Comparison of ENCODE assay signal across 13 cellular contexts in genomic region chr4:89300490-89300889, GRCh38. TPM values are rescaled to one million over a fixed set of nuclear protein-coding genes. Genes with fewer than 3 reads are reported as not detected.
DNase-seq lines count a peak whose midpoint lies in the region; ATAC-seq and TF ChIP-seq lines count a peak whose summit lies in the region.
"Had no signal": no experiment of that assay in that cellular context is flagged by ENCODE, and none has a peak within 500 bp of the region (broad histone marks: within the 10 kb centered on the region; RNA-seq: fewer than 3 reads in every experiment).

No MANE protein-coding gene starts in this region.

- ATAC-seq in heart left ventricle = no peak
- ATAC-seq in left ventricle myocardium superior = no peak
- no peak for ATAC-seq in T-cell (replicated peaks in 1 of 4)
- no peak for ATAC-seq in effector memory CD8-positive, alpha-beta T cell (replicated peaks)
- no peak for ATAC-seq in GM21381 (IDR thresholded peaks at IDR 0.05; ENCODE audit: unreplicated experiment)

- no peaks in the 10 kb centered on the region for H3K27me3 Mint-ChIP-seq in T-cell
- no peaks in the 10 kb centered on the region for H3K27me3 Mint-ChIP-seq in effector memory CD8-positive, alpha-beta T cell

- no peaks in the 10 kb centered on the region for H3K36me3 Mint-ChIP-seq in T-cell
- peaks cover 34% of the 10 kb centered on the region for H3K36me3 Mint-ChIP-seq in effector memory CD8-positive, alpha-beta T cell (ENCODE audit: insufficient read depth)

- DNase-seq in heart left ventricle (no peak), left ventricle myocardium superior (no peak), T-cell (no peak), vagina (ENCODE audit: extremely low spot score in 2 of 2) (no peak), COLO668 (lab: John Stamatoyannopoulos, UW; ENCODE audit: unreplicated experiment) (no peak)
- no peak for DNase-seq in effector memory CD8-positive, alpha-beta T cell
- no peak for DNase-seq in stimulated activated CD4-positive, alpha-beta T cell treated with anti-CD3 and anti-CD28 coated beads, Interleukin-4, amount 100 ng/mL, for 24 hours
- DNase-seq: activated CD4-positive, alpha-beta T cell treated with anti-CD3 and anti-CD28 coated beads for 1 hour; activated effector memory CD4-positive, alpha-beta T cell treated with anti-CD3 and anti-CD28 coated beads, Interleukin-2, amount 50 U/mL, for 16 hours; AML-193; effector CD4-positive, alpha-beta T cell; NCI-H2107 had no signal

- intact Hi-C loops in heart left ventricle (cut with DNase I) = loop anchor here in 4 of 10 donors (5.0 to 10.0 kb wide), 3 partner anchors 43 to 134 kb away; no protein-coding TSS in a partner anchor
- intact Hi-C loops in left ventricle myocardium superior (cut with micrococcal nuclease) = loop anchor here (10.0 kb wide), 1 partner anchor 46 kb away; no protein-coding TSS in a partner anchor
- intact Hi-C loops in vagina (cut with DNase I) = no loop called here

- peaks cover 0 to 97% (median 38%) of the 10 kb centered on the region in 12 donors for H3K4me1 ChIP-seq in heart left ventricle
- peaks cover 3% of the 10 kb centered on the region for H3K4me1 ChIP-seq in vagina

- CTCF ChIA-PET in T-cell (lab: Charles Lee) = interaction anchor here (0.6 to 5.0 kb wide), 10 partner anchors 10 to 145 kb away, joined by 3 to 22 read pairs (median 5); no protein-coding TSS in a partner anchor

- no peaks in the 10 kb centered on the region for H3K36me3 ChIP-seq in heart left ventricle
- H3K36me3 ChIP-seq in vagina = no peaks in the 10 kb centered on the region

- no peaks in the 10 kb centered on the region for H3K27me3 ChIP-seq in heart left ventricle
- no peaks in the 10 kb centered on the region for H3K27me3 ChIP-seq in vagina

- H3K27ac ChIP-seq in heart left ventricle (peak overlapping the region in 8 of 12 donors; percentile 15 to 92 (median 78)), vagina (peak overlapping the region; percentile 3)

- WGBS in heart left ventricle, 4 donors = 59 to 86% (median 76%) methylated on average over 1 of the region's 1 CpG

- no peak for TF ChIP-seq POLR2A in heart left ventricle (IDR thresholded peaks at IDR 0.05)
- no peak for TF ChIP-seq POLR2A in vagina (IDR thresholded peaks at IDR 0.05)

- H3K27ac Mint-ChIP-seq in T-cell = peak overlapping the region; percentile 98 to 99
- H3K27ac Mint-ChIP-seq in effector memory CD8-positive, alpha-beta T cell = peak overlapping the region; percentile 92 to 97

- TF ChIP-seq CTCF in heart left ventricle (IDR thresholded peaks at IDR 0.05) (no peak), vagina (IDR thresholded peaks at IDR 0.05) (no peak)

- peak overlapping the region; percentile 56 to 84 (median 79) for H3K4me3 Mint-ChIP-seq in T-cell
- H3K4me3 Mint-ChIP-seq in effector memory CD8-positive, alpha-beta T cell = peak overlapping the region; percentile 78 to 91

- H3K9me3 Mint-ChIP-seq in T-cell = no peaks in the 10 kb centered on the region
- no peaks in the 10 kb centered on the region for H3K9me3 Mint-ChIP-seq in effector memory CD8-positive, alpha-beta T cell

- POLR2A ChIA-PET in T-cell (lab: Charles Lee) = interaction anchor here (0.6 to 3.0 kb wide), 5 partner anchors 10 to 40 kb away, joined by 3 to 27 read pairs (median 6); no protein-coding TSS in a partner anchor

- H3K4me3 ChIP-seq in heart left ventricle (no peak overlapping the region), vagina (no peak overlapping the region)

- H3K4me1 Mint-ChIP-seq in T-cell = peaks cover 85 to 88% (median 87%) of the 10 kb centered on the region in 3 donors
- peaks cover 33 to 66% of the 10 kb centered on the region in 2 donors for H3K4me1 Mint-ChIP-seq in effector memory CD8-positive, alpha-beta T cell (ENCODE audit: low read depth in 2 of 2)

- H3K9me3 ChIP-seq in heart left ventricle = no peaks in the 10 kb centered on the region
- no peaks in the 10 kb centered on the region for H3K9me3 ChIP-seq in vagina

RNA-seq across cellular contexts. Expression of gene GPRIN3, which starts 7.1 kb away (rescaled TPM):
- total RNA-seq in heart left ventricle (10 to 100 TPM in 7 of 9 donors, 1 to 10 TPM in 2; 6.3 to 16.5 (median 13.8) TPM), left ventricle myocardium superior (7.4 TPM), T-cell (10 to 100 TPM; 17.4 to 56.1 (median 23.0) TPM), vagina (6.1 TPM)
- 1 to 10 TPM; 2.4 to 4.4 TPM for polyA plus RNA-seq in heart left ventricle
